8 cellular contexts compared by ENCODE assay signal in the genomic region with DNA sequence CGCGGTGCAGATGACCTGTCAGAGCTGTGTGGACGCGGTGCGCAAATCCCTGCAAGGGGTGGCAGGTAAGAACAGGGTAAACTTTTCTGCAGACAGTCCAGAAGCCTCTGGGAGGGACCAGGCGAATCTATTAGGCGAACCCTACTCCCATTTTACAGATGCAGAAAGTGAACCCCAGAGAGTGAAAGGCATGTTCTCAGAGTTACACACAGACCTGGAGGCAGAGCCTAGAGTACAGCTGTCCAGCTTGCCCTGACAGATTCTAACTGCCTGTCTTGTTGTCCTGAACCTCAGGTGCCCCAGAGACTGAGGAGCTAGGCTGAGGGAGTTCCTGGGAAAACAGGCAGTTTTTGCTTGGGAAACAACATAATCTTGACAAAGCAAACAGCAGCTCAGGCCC. TPM values are rescaled to one million over a fixed set of nuclear protein-coding genes. Genes with fewer than 3 reads are reported as not detected.
DNase-seq lines count a peak whose midpoint lies in the region; ATAC-seq and TF ChIP-seq lines count a peak whose summit lies in the region.

No MANE protein-coding gene starts in this region.

- intact Hi-C loops in Calu3 (cut with micrococcal nuclease; ENCODE audit: unreplicated experiment): no loop called here
- intact Hi-C loops in PC-3 (cut with micrococcal nuclease): loop anchor here (1.0 to 2.0 kb wide), 2 partner anchors 23 to 85 kb away; partner anchors contain the start of gene RBM14
- intact Hi-C loops in esophagus muscularis mucosa (cut with DNase I): loop anchor here (5.0 kb wide), 1 partner anchor 84 kb away; the partner anchor contains the start of gene RBM4B

- no peaks in the 10 kb centered on the region for H3K9me3 Mint-ChIP-seq in Calu3 (ENCODE audit: low read depth, unreplicated experiment)

- no peak for DNase-seq in Calu3
- no peak for DNase-seq in PC-3
- no peak for DNase-seq in esophagus muscularis mucosa (ENCODE audit: extremely low spot score)
- DNase-seq in GM13977 (ENCODE audit: low spot score): no peak
- DNase-seq in NCI-H774 (lab: John Stamatoyannopoulos, UW): no peak
- DNase-seq in HT-29 (ENCODE audit: low spot score): no peak

- peak overlapping the region; percentile 91 for H3K4me2 ChIP-seq in PC-3 (ENCODE audit: low read length)
- peak overlapping the region; percentile 93 for H3K4me2 ChIP-seq in parathyroid adenoma (ENCODE audit: low read length)

- CTCF ChIA-PET in Calu3 (lab: Charles Lee): interaction anchor here (0.6 to 0.9 kb wide), 2 partner anchors 11 to 85 kb away, joined by 5 read pairs; no protein-coding TSS in a partner anchor
- CTCF ChIA-PET in PC-3 (lab: Charles Lee): interaction anchor here (0.7 kb wide), 1 partner anchor 31 kb away, joined by 6 read pairs; no protein-coding TSS in a partner anchor

- BruUV-seq in Calu3 (replicated peaks; lab: Mats Ljungman, UMichigan) (no TSS peak), PC-3 (replicated peaks; lab: Mats Ljungman, UMichigan) (no TSS peak)

- H3K9me2 ChIP-seq in PC-3 (replicated peaks; ENCODE audit: low read length): no peaks in the 10 kb centered on the region

- peaks cover 22% of the 10 kb centered on the region for H3K79me2 ChIP-seq in PC-3 (ENCODE audit: low read length)
- peaks cover 8% of the 10 kb centered on the region for H3K79me2 ChIP-seq in parathyroid adenoma

- H3K9me3 ChIP-seq in PC-3 (ENCODE audit: low read length): no peaks in the 10 kb centered on the region
- no peaks in the 10 kb centered on the region for H3K9me3 ChIP-seq in esophagus muscularis mucosa
- no peaks in the 10 kb centered on the region for H3K9me3 ChIP-seq in parathyroid adenoma (ENCODE audit: control insufficient read depth, low read length)

- POLR2A ChIA-PET in PC-3 (lab: Charles Lee; ENCODE audit: unreplicated experiment): interaction anchor here (0.6 kb wide), 1 partner anchor 23 kb away, joined by 3 read pairs; the partner anchor contains the start of gene RBM14

- peak overlapping the region; percentile 77 for H3K27ac Mint-ChIP-seq in Calu3 (ENCODE audit: unreplicated experiment)

- H3K36me3 Mint-ChIP-seq in Calu3 (ENCODE audit: insufficient read depth, unreplicated experiment): peaks cover 25% of the 10 kb centered on the region

- H3K27me3 Mint-ChIP-seq in Calu3 (ENCODE audit: unreplicated experiment): no peaks in the 10 kb centered on the region

- H3K27me3 ChIP-seq in PC-3 (ENCODE audit: low read length): no peaks in the 10 kb centered on the region
- no peaks in the 10 kb centered on the region for H3K27me3 ChIP-seq in esophagus muscularis mucosa
- H3K27me3 ChIP-seq in parathyroid adenoma (ENCODE audit: control insufficient read depth, insufficient read depth, low read length): no peaks in the 10 kb centered on the region

- H3K9ac ChIP-seq in PC-3 (ENCODE audit: low read length): peak overlapping the region; percentile 77
- H3K9ac ChIP-seq in parathyroid adenoma: no peak overlapping the region

- peak overlapping the region; percentile 88; the same call in 1 of the 2 replicates for H2AFZ ChIP-seq in PC-3 (ENCODE audit: low read length)
- H2AFZ ChIP-seq in parathyroid adenoma: peak overlapping the region; percentile 95

- TF ChIP-seq CTCF in Calu3 (IDR thresholded peaks at IDR 0.05; ENCODE audit: unreplicated experiment) (no peak), PC-3 (conservative IDR thresholded peaks at IDR 0.05; ENCODE audit: low read depth, low read length) (no peak), esophagus muscularis mucosa (IDR thresholded peaks at IDR 0.05) (no peak), parathyroid adenoma (IDR thresholded peaks at IDR 0.05) (no peak), GM13977 (IDR thresholded peaks at IDR 0.05; ENCODE audit: extremely low read depth, insufficient read depth, missing control alignments) (no peak)

- no peaks in the 10 kb centered on the region for H3K4me1 Mint-ChIP-seq in Calu3 (ENCODE audit: low read depth, unreplicated experiment)

- H4K20me1 ChIP-seq in PC-3 (ENCODE audit: low read length): no peaks in the 10 kb centered on the region

- TF ChIP-seq EP300 in esophagus muscularis mucosa (IDR thresholded peaks at IDR 0.05): no peak

- in situ Hi-C loops in GM13977 (cut with MboI; ENCODE audit: low pct_unique_long_range_greater_than_20kb, low sequenced_read_pairs, unreplicated experiment): no loop called here

- no peak for TF ChIP-seq POLR2A in esophagus muscularis mucosa (IDR thresholded peaks at IDR 0.05; ENCODE audit: low read depth)

- ATAC-seq in PC-3 (no peak; the same call in 1 of the 2 replicates), HG02678 (IDR thresholded peaks at IDR 0.05; ENCODE audit: unreplicated experiment) (no peak)

- no peaks in the 10 kb centered on the region for H3K36me3 ChIP-seq in PC-3 (ENCODE audit: low read depth, low read length)
- no peaks in the 10 kb centered on the region for H3K36me3 ChIP-seq in esophagus muscularis mucosa
- no peaks in the 10 kb centered on the region for H3K36me3 ChIP-seq in parathyroid adenoma (ENCODE audit: control insufficient read depth, insufficient read depth, low read length)

- H3F3A ChIP-seq in PC-3 (ENCODE audit: low read length, unreplicated experiment): no peaks in the 10 kb centered on the region

- peak overlapping the region; percentile 87 for H3K4me3 Mint-ChIP-seq in Calu3 (ENCODE audit: low read depth, unreplicated experiment)

- H3K4me1 ChIP-seq in PC-3 (ENCODE audit: insufficient read depth, low read length): peaks cover 15% of the 10 kb centered on the region
- peaks cover 26 to 52% (median 39%) of the 10 kb centered on the region in 4 donors for H3K4me1 ChIP-seq in esophagus muscularis mucosa
- H3K4me1 ChIP-seq in parathyroid adenoma: peaks cover 6% of the 10 kb centered on the region

- 62% methylated on average over 7 of the region's 7 CpGs for WGBS in esophagus muscularis mucosa

- H3K27ac ChIP-seq in PC-3 (ENCODE audit: low read length): no peak overlapping the region
- peak overlapping the region; percentile 78 to 86 (median 80) for H3K27ac ChIP-seq in esophagus muscularis mucosa (replicated peaks in 1 of 4)
- H3K27ac ChIP-seq in parathyroid adenoma: no peak overlapping the region

- H3K4me3 ChIP-seq in PC-3 (ENCODE audit: low read length): peak overlapping the region; percentile 77
- H3K4me3 ChIP-seq in esophagus muscularis mucosa: peak overlapping the region; percentile 60 to 78 (median 68)
- peak overlapping the region; percentile 91 for H3K4me3 ChIP-seq in parathyroid adenoma (ENCODE audit: low read depth, low read length)

RNA-seq across cellular contexts. Expression of gene CCS, which starts 0.7 kb away (rescaled TPM):
- total RNA-seq in Calu3 (2022) (33.2 and 34.2 TPM in 2 replicates), PC-3 (2014; rRNA removed) (43.8 and 56.8 TPM in 2 replicates), esophagus muscularis mucosa (10 to 100 TPM; 27.8 to 50.7 (median 34.8) TPM)
- total RNA-seq in HT-29 (2014; rRNA removed; shearing (Covaris generic)): 43.5 and 45.5 TPM in 2 replicates

RNA-seq across cellular contexts. Expression of gene CCDC87, which starts 0.8 kb away (rescaled TPM):
- 0.91 and 1.0 TPM in 2 replicates for total RNA-seq in Calu3 (2022)
- total RNA-seq in PC-3 (2014; rRNA removed): 0.69 TPM in 1 of 2 replicates, not detected in the other
- under 1 TPM; 0.17 to 0.83 (median 0.46) TPM for total RNA-seq in esophagus muscularis mucosa
- 0.79 and 1.3 TPM in 2 replicates for total RNA-seq in HT-29 (2014; rRNA removed; shearing (Covaris generic))

RNA-seq across cellular contexts. Expression of gene RBM14, which starts 22.8 kb away (rescaled TPM):
- 102 and 107 TPM in 2 replicates for total RNA-seq in Calu3 (2022)
- total RNA-seq in PC-3 (2014; rRNA removed): 79.3 and 119 TPM in 2 replicates
- total RNA-seq in esophagus muscularis mucosa: 10 to 100 TPM; 30.5 to 41.7 (median 34.9) TPM
- 94.0 and 95.6 TPM in 2 replicates for total RNA-seq in HT-29 (2014; rRNA removed; shearing (Covaris generic))

RNA-seq across cellular contexts. Expression of gene CTSF, which starts 25.2 kb away (rescaled TPM):
- total RNA-seq in Calu3 (2022) (1.7 TPM in 2 replicates), PC-3 (2014; rRNA removed) (9.4 and 11.8 TPM in 2 replicates), esophagus muscularis mucosa (100 to 1,000 TPM in 2 of 4 donors, 10 to 100 TPM in 2; 73.1 to 112 (median 96.6) TPM)
- not detected in 2 replicates for total RNA-seq in HT-29 (2014; rRNA removed; shearing (Covaris generic))

RNA-seq across cellular contexts. Expression of gene RBM4, which starts 44.9 kb away (rescaled TPM):
- total RNA-seq in Calu3 (2022) (137 and 144 TPM in 2 replicates), PC-3 (2014; rRNA removed) (152 and 164 TPM in 2 replicates), esophagus muscularis mucosa (100 to 1,000 TPM in 1 of 4 donors, 10 to 100 TPM in 3; 82.2 to 101 (median 90.2) TPM)
- 93.9 and 102 TPM in 2 replicates for total RNA-seq in HT-29 (2014; rRNA removed; shearing (Covaris generic))

Comparison
In these comparisons a context has a peak if more than half of its experiments do, and no peak if none do; other contexts are left out.
1. H3K27ac ChIP-seq: peak in esophagus muscularis mucosa (4 of 4); none in PC-3 (single experiment) and parathyroid adenoma (single experiment).
2. Peak in every context shown above with its lines, with median percentiles within 50 percentile points of each other: H3K4me3 ChIP-seq.